9 cellular contexts compared by ENCODE assay signal in genomic region chr1:209769171-209769904, GRCh38. TPM values are rescaled to one million over a fixed set of nuclear protein-coding genes. Genes with fewer than 3 reads are reported as not detected.
DNase-seq lines count a peak whose midpoint lies in the region; ATAC-seq, FAIRE-seq and TF ChIP-seq lines count a peak whose summit lies in the region.
"Had no signal": no experiment of that assay in that cellular context is flagged by ENCODE, and none has a peak within 500 bp of the region (broad histone marks: within the 10 kb centered on the region; RNA-seq: fewer than 3 reads in every experiment).

No MANE protein-coding gene starts in this region.

- TF ChIP-seq EP300 in HepG2 (IDR thresholded peaks at IDR 0.05; ENCODE audit: low read depth in 2 of 2, low read length in 2 of 2): no peak
- no peak for TF ChIP-seq EP300 in HepG2 (CRISPR knock-in tag; IDR thresholded peaks at IDR 0.05; ENCODE audit: borderline replicate concordance)

- no peak for FAIRE-seq in HepG2 (lab: Jason Lieb, UNC)

- H3K79me2 ChIP-seq in HepG2 (ENCODE audit: insufficient read depth, low read length): no peaks in the 10 kb centered on the region

- H3K9me3 ChIP-seq in liver (ENCODE audit: control insufficient read depth in 4 of 4, low read length in 3 of 4): no peaks in the 10 kb centered on the region
- peaks cover 8% of the 10 kb centered on the region; the same call in 1 of the 2 replicates for H3K9me3 ChIP-seq in HepG2 (ENCODE audit: low read length)

- POLR2A ChIA-PET in HepG2 (lab: Yijun Ruan, JAX): no interaction called here

- H3K9ac ChIP-seq in liver (ENCODE audit: low read depth in 1 of 2, low read length in 2 of 2): no peak overlapping the region
- no peak overlapping the region for H3K9ac ChIP-seq in HepG2 (ENCODE audit: insufficient read depth, low read depth, low read length)

- no peaks in the 10 kb centered on the region for H4K20me1 ChIP-seq in HepG2 (ENCODE audit: insufficient read depth, low read length)

- no TSS peak for BruUV-seq in HepG2 (replicated peaks; lab: Mats Ljungman, UMichigan)

- peaks cover 0 to 1% (median 0%) of the 10 kb centered on the region in 4 donors for H3K4me1 ChIP-seq in liver (ENCODE audit: control insufficient read depth in 4 of 4, insufficient read depth in 4 of 4, low read length in 3 of 4)
- H3K4me1 ChIP-seq in HepG2 (ENCODE audit: insufficient read depth, low read length): no peaks in the 10 kb centered on the region

- no peak for DNase-seq in HepG2 (ENCODE audit: low spot score)
- DNase-seq in UCSD-AML1 (lab: John Stamatoyannopoulos, UW; ENCODE audit: unreplicated experiment): peak; percentile 75
- peak in 7 of 61 donors; percentile 5 to 39 (median 19) for DNase-seq in caudate nucleus (lab: John Stamatoyannopoulos, UW)
- DNase-seq in lung microvascular endothelial cell (ENCODE audit: low read depth in 2 of 2): peak; percentile 82 to 91
- peak; percentile 58 to 68 for DNase-seq in stimulated activated CD8-positive, alpha-beta memory T cell treated with anti-CD3 and anti-CD28 coated beads, Interleukin-2, amount 100 ng/mL, for 48 hours (ENCODE audit: low read depth in 2 of 2)
- DNase-seq in mesenteric fat pad (ENCODE audit: low spot score): no peak

- ATAC-seq in HepG2: no peak
- peak; percentile 60 for ATAC-seq in HG03439 (IDR thresholded peaks at IDR 0.05; ENCODE audit: unreplicated experiment)

- no peak for TF ChIP-seq POLR2A in HepG2 (IDR thresholded peaks at IDR 0.05; ENCODE audit: insufficient read depth in 1 of 2, low read depth in 2 of 2, low read length in 2 of 2)

- WGBS in liver: 62% methylated on average over 13 of the region's 13 CpGs
- 22% methylated on average over 10 of the region's 13 CpGs for WGBS in HepG2 (ENCODE audit: low lambda C conversion rate)

- CTCF ChIA-PET in HepG2 (lab: Yijun Ruan, JAX; ENCODE audit: low intra/inter-chr PET ratio, low total read pairs): no interaction called here

- TF ChIP-seq CTCF in liver (IDR thresholded peaks at IDR 0.05; ENCODE audit: low read depth, low read length, missing input control) (no peak), HepG2 (CRISPR knock-in tag; IDR thresholded peaks at IDR 0.05) (no peak)

- intact Hi-C loops in HepG2 (cut with micrococcal nuclease; ENCODE audit: unreplicated experiment): loop anchor here (1.0 kb wide), 1 partner anchor 21 kb away; no protein-coding TSS in a partner anchor

- H3K27ac ChIP-seq in liver (ENCODE audit: low read depth in 1 of 2, low read length in 2 of 2): peak overlapping the region; percentile 55 to 63
- H3K27ac ChIP-seq in HepG2 (ENCODE audit: extremely low read length, insufficient read depth, low read length): no peak overlapping the region
- H3K27ac ChIP-seq in caudate nucleus (ENCODE audit: low read depth, low read length): peak overlapping the region; percentile 39
- H3K27ac ChIP-seq: C4-2B had no signal

- H3K36me3 ChIP-seq in liver (ENCODE audit: control insufficient read depth in 4 of 4, insufficient read depth in 3 of 4, low read depth in 1 of 4, low read length in 3 of 4): no peaks in the 10 kb centered on the region
- H3K36me3 ChIP-seq in HepG2 (replicated peaks in 1 of 2; ENCODE audit: control insufficient read depth in 1 of 2, insufficient read depth in 2 of 2, low read length in 2 of 2): no peaks in the 10 kb centered on the region

- H3K27me3 ChIP-seq in liver (ENCODE audit: control insufficient read depth in 4 of 4, insufficient read depth in 4 of 4, low read length in 3 of 4) (no peaks in the 10 kb centered on the region), HepG2 (ENCODE audit: control insufficient read depth in 1 of 2, insufficient read depth in 2 of 2, low read length in 2 of 2) (peaks cover 1 to 6% of the 10 kb centered on the region in 2 experiments; a peak in 2 of 5 replicates)

- no peak overlapping the region for H2AFZ ChIP-seq in HepG2 (ENCODE audit: low read length)

- in situ Hi-C loops in HepG2 (cut with HindIII; ENCODE audit: extremely low pct_ligation_motif_present, low pct_unique_long_range_greater_than_20kb): no loop called here

- H3K4me3 ChIP-seq in liver (ENCODE audit: low read depth in 1 of 3, low read length in 3 of 3): peak overlapping the region in 1 of 3 donors; percentile 7
- H3K4me3 ChIP-seq in HepG2 (replicated peaks in 1 of 3; ENCODE audit: insufficient read depth in 1 of 3, low read depth in 2 of 3, low read length in 3 of 3): no peak overlapping the region

- no peak overlapping the region for H3K4me2 ChIP-seq in HepG2 (ENCODE audit: low read depth, low read length)

- TF ChIP-seq RAD21 in liver (IDR thresholded peaks at IDR 0.05) (no peak), HepG2 (CRISPR knock-in tag; IDR thresholded peaks at IDR 0.05) (no peak)

RNA-seq across cellular contexts. Expression of gene TRAF3IP3, which starts 13.5 kb away (rescaled TPM):
- total RNA-seq in liver (1 to 10 TPM; 2.4 to 3.4 TPM), HepG2 (2016; rRNA removed; fragmentation: Illumina TruSeq; extraction: Trizol) (not detected in 2 replicates), lung microvascular endothelial cell (not detected in 2 replicates), mesenteric fat pad (3.7 TPM)
- polyA plus RNA-seq in liver (1 to 10 TPM in 1 of 2 donors, under 1 TPM in 1; 0.87 to 2.0 TPM), HepG2 (2011; rRNA removed) (not detected in 2 replicates)
- not detected in 2 replicates for total RNA-seq in HepG2 (2016; cell fraction: cytosol; rRNA removed; fragmentation: Illumina TruSeq; extraction: Trizol; ENCODE audit: low read depth)
- total RNA-seq in HepG2 (2016; cell fraction: insoluble cytoplasmic fraction; rRNA removed; fragmentation: Illumina TruSeq; extraction: Trizol): not detected in 2 replicates
- not detected in 2 replicates for total RNA-seq in HepG2 (2016; cell fraction: membrane; rRNA removed; fragmentation: Illumina TruSeq; extraction: Trizol)
- not detected in 2 replicates for total RNA-seq in HepG2 (2016; cell fraction: nucleus; rRNA removed; fragmentation: Illumina TruSeq; extraction: Trizol)
- not detected in 2 replicates for polyA plus RNA-seq in HepG2 (2011; cell fraction: cytosol; rRNA removed)
- polyA plus RNA-seq in HepG2 (2011; cell fraction: nucleus; rRNA removed): 0.12 TPM in 1 of 2 replicates, not detected in the other
- 0.07 TPM in 1 of 2 replicates, not detected in the other for polyA plus RNA-seq in HepG2 (2012)
- polyA plus RNA-seq in HepG2 (2016; cell fraction: cytosol; fragmentation: Illumina TruSeq; extraction: Trizol; ENCODE audit: low read depth): not detected in 2 replicates
- polyA plus RNA-seq in HepG2 (2016; cell fraction: insoluble cytoplasmic fraction; fragmentation: Illumina TruSeq; extraction: Trizol; ENCODE audit: low read depth): not detected in 2 replicates
- not detected in 2 replicates for polyA plus RNA-seq in HepG2 (2016; cell fraction: membrane; fragmentation: Illumina TruSeq; extraction: Trizol; ENCODE audit: low read depth)
- not detected in 2 replicates for polyA plus RNA-seq in HepG2 (2016; cell fraction: nucleus; fragmentation: Illumina TruSeq; extraction: Trizol; ENCODE audit: insufficient read depth, low read depth)
- polyA minus RNA-seq in HepG2 (2011; rRNA and poly(A)+ RNA removed; ENCODE audit: low replicate concordance): not detected in 2 replicates
- polyA minus RNA-seq in HepG2 (2011; cell fraction: cytosol; rRNA and poly(A)+ RNA removed): not detected in 2 replicates
- not detected in 2 replicates for polyA minus RNA-seq in HepG2 (2011; cell fraction: nucleus; rRNA and poly(A)+ RNA removed)

RNA-seq across cellular contexts. Expression of gene C1orf74, which starts 15.0 kb away (rescaled TPM):
- total RNA-seq in liver (1 to 10 TPM; 1.2 to 1.8 TPM), HepG2 (2016; rRNA removed; fragmentation: Illumina TruSeq; extraction: Trizol) (0.71 and 0.98 TPM in 2 replicates), lung microvascular endothelial cell (1.4 and 1.5 TPM in 2 replicates), mesenteric fat pad (1.2 TPM)
- polyA plus RNA-seq in liver (under 1 TPM; 0.82 to 0.95 TPM), HepG2 (2011; rRNA removed) (0.33 and 0.40 TPM in 2 replicates)
- total RNA-seq in HepG2 (2016; cell fraction: cytosol; rRNA removed; fragmentation: Illumina TruSeq; extraction: Trizol; ENCODE audit: low read depth): 0.26 and 0.30 TPM in 2 replicates
- total RNA-seq in HepG2 (2016; cell fraction: insoluble cytoplasmic fraction; rRNA removed; fragmentation: Illumina TruSeq; extraction: Trizol): 1.0 and 1.1 TPM in 2 replicates
- total RNA-seq in HepG2 (2016; cell fraction: membrane; rRNA removed; fragmentation: Illumina TruSeq; extraction: Trizol): 0.38 and 0.71 TPM in 2 replicates
- total RNA-seq in HepG2 (2016; cell fraction: nucleus; rRNA removed; fragmentation: Illumina TruSeq; extraction: Trizol): 0.72 and 0.81 TPM in 2 replicates
- polyA plus RNA-seq in HepG2 (2011; cell fraction: cytosol; rRNA removed): 0.27 and 0.40 TPM in 2 replicates
- polyA plus RNA-seq in HepG2 (2011; cell fraction: nucleus; rRNA removed): 0.27 and 0.28 TPM in 2 replicates
- 0.37 and 0.51 TPM in 2 replicates for polyA plus RNA-seq in HepG2 (2012)
- polyA plus RNA-seq in HepG2 (2016; cell fraction: cytosol; fragmentation: Illumina TruSeq; extraction: Trizol; ENCODE audit: low read depth): 0.05 and 0.06 TPM in 2 replicates
- 0.51 and 0.69 TPM in 2 replicates for polyA plus RNA-seq in HepG2 (2016; cell fraction: insoluble cytoplasmic fraction; fragmentation: Illumina TruSeq; extraction: Trizol; ENCODE audit: low read depth)
- polyA plus RNA-seq in HepG2 (2016; cell fraction: membrane; fragmentation: Illumina TruSeq; extraction: Trizol; ENCODE audit: low read depth): 0.10 and 0.13 TPM in 2 replicates
- polyA plus RNA-seq in HepG2 (2016; cell fraction: nucleus; fragmentation: Illumina TruSeq; extraction: Trizol; ENCODE audit: insufficient read depth, low read depth): 0.37 and 0.45 TPM in 2 replicates
- polyA minus RNA-seq in HepG2 (2011; rRNA and poly(A)+ RNA removed; ENCODE audit: low replicate concordance): 0.56 and 3.8 TPM in 2 replicates
- 0.40 and 0.62 TPM in 2 replicates for polyA minus RNA-seq in HepG2 (2011; cell fraction: cytosol; rRNA and poly(A)+ RNA removed)
- 1.4 and 1.6 TPM in 2 replicates for polyA minus RNA-seq in HepG2 (2011; cell fraction: nucleus; rRNA and poly(A)+ RNA removed)

RNA-seq across cellular contexts. Expression of gene IRF6, which starts 36.6 kb away (rescaled TPM):
- 10 to 100 TPM in 1 of 2 donors, under 1 TPM in 1; 0.51 to 29.3 TPM for total RNA-seq in liver
- polyA plus RNA-seq in liver: 10 to 100 TPM; 11.0 to 17.5 TPM
- 0.02 TPM in 1 of 2 replicates, not detected in the other for total RNA-seq in HepG2 (2016; rRNA removed; fragmentation: Illumina TruSeq; extraction: Trizol)
- total RNA-seq in HepG2 (2016; cell fraction: cytosol; rRNA removed; fragmentation: Illumina TruSeq; extraction: Trizol; ENCODE audit: low read depth): not detected in 2 replicates
- not detected in 2 replicates for total RNA-seq in HepG2 (2016; cell fraction: insoluble cytoplasmic fraction; rRNA removed; fragmentation: Illumina TruSeq; extraction: Trizol)
- not detected in 2 replicates for total RNA-seq in HepG2 (2016; cell fraction: membrane; rRNA removed; fragmentation: Illumina TruSeq; extraction: Trizol)
- not detected in 2 replicates for total RNA-seq in HepG2 (2016; cell fraction: nucleus; rRNA removed; fragmentation: Illumina TruSeq; extraction: Trizol)
- 0.05 TPM in 1 of 2 replicates, not detected in the other for polyA plus RNA-seq in HepG2 (2011; rRNA removed)
- polyA plus RNA-seq in HepG2 (2011; cell fraction: cytosol; rRNA removed): 0.01 and 0.05 TPM in 2 replicates
- not detected in 2 replicates for polyA plus RNA-seq in HepG2 (2011; cell fraction: nucleus; rRNA removed)
- polyA plus RNA-seq in HepG2 (2012): not detected in 2 replicates
- not detected in 2 replicates for polyA plus RNA-seq in HepG2 (2016; cell fraction: cytosol; fragmentation: Illumina TruSeq; extraction: Trizol; ENCODE audit: low read depth)
- polyA plus RNA-seq in HepG2 (2016; cell fraction: insoluble cytoplasmic fraction; fragmentation: Illumina TruSeq; extraction: Trizol; ENCODE audit: low read depth): not detected in 2 replicates
- polyA plus RNA-seq in HepG2 (2016; cell fraction: membrane; fragmentation: Illumina TruSeq; extraction: Trizol; ENCODE audit: low read depth): not detected in 2 replicates
- not detected in 2 replicates for polyA plus RNA-seq in HepG2 (2016; cell fraction: nucleus; fragmentation: Illumina TruSeq; extraction: Trizol; ENCODE audit: insufficient read depth, low read depth)
- polyA minus RNA-seq in HepG2 (2011; rRNA and poly(A)+ RNA removed; ENCODE audit: low replicate concordance): 0.70 TPM in 1 of 2 replicates, not detected in the other
- not detected in 2 replicates for polyA minus RNA-seq in HepG2 (2011; cell fraction: cytosol; rRNA and poly(A)+ RNA removed)
- polyA minus RNA-seq in HepG2 (2011; cell fraction: nucleus; rRNA and poly(A)+ RNA removed): not detected in 2 replicates
- total RNA-seq in lung microvascular endothelial cell: under 0.01 and 1.5 TPM in 2 replicates
- total RNA-seq in mesenteric fat pad: 0.74 TPM

RNA-seq across cellular contexts. Expression of gene UTP25, which starts 58.4 kb away (rescaled TPM):
- 1 to 10 TPM; 2.4 to 7.7 TPM for total RNA-seq in liver
- 1 to 10 TPM; 2.8 to 3.3 TPM for polyA plus RNA-seq in liver
- total RNA-seq in HepG2 (2016; rRNA removed; fragmentation: Illumina TruSeq; extraction: Trizol): 5.7 and 6.6 TPM in 2 replicates
- 0.53 and 0.81 TPM in 2 replicates for total RNA-seq in HepG2 (2016; cell fraction: cytosol; rRNA removed; fragmentation: Illumina TruSeq; extraction: Trizol; ENCODE audit: low read depth)
- 5.6 and 6.7 TPM in 2 replicates for total RNA-seq in HepG2 (2016; cell fraction: insoluble cytoplasmic fraction; rRNA removed; fragmentation: Illumina TruSeq; extraction: Trizol)
- 1.3 and 1.5 TPM in 2 replicates for total RNA-seq in HepG2 (2016; cell fraction: membrane; rRNA removed; fragmentation: Illumina TruSeq; extraction: Trizol)
- 8.4 and 8.5 TPM in 2 replicates for total RNA-seq in HepG2 (2016; cell fraction: nucleus; rRNA removed; fragmentation: Illumina TruSeq; extraction: Trizol)
- 4.4 and 4.8 TPM in 2 replicates for polyA plus RNA-seq in HepG2 (2011; rRNA removed)
- polyA plus RNA-seq in HepG2 (2011; cell fraction: cytosol; rRNA removed): 2.2 and 3.6 TPM in 2 replicates
- polyA plus RNA-seq in HepG2 (2011; cell fraction: nucleus; rRNA removed): 4.4 and 4.6 TPM in 2 replicates
- polyA plus RNA-seq in HepG2 (2012): 3.8 and 4.2 TPM in 2 replicates
- polyA plus RNA-seq in HepG2 (2016; cell fraction: cytosol; fragmentation: Illumina TruSeq; extraction: Trizol; ENCODE audit: low read depth): 0.15 and 0.20 TPM in 2 replicates
- 5.4 and 5.9 TPM in 2 replicates for polyA plus RNA-seq in HepG2 (2016; cell fraction: insoluble cytoplasmic fraction; fragmentation: Illumina TruSeq; extraction: Trizol; ENCODE audit: low read depth)
- polyA plus RNA-seq in HepG2 (2016; cell fraction: membrane; fragmentation: Illumina TruSeq; extraction: Trizol; ENCODE audit: low read depth): 0.49 and 0.59 TPM in 2 replicates
- polyA plus RNA-seq in HepG2 (2016; cell fraction: nucleus; fragmentation: Illumina TruSeq; extraction: Trizol; ENCODE audit: insufficient read depth, low read depth): 4.6 and 5.1 TPM in 2 replicates
- 7.4 and 25.4 TPM in 2 replicates for polyA minus RNA-seq in HepG2 (2011; rRNA and poly(A)+ RNA removed; ENCODE audit: low replicate concordance)
- 2.7 and 4.1 TPM in 2 replicates for polyA minus RNA-seq in HepG2 (2011; cell fraction: cytosol; rRNA and poly(A)+ RNA removed)
- 24.7 and 28.3 TPM in 2 replicates for polyA minus RNA-seq in HepG2 (2011; cell fraction: nucleus; rRNA and poly(A)+ RNA removed)
- total RNA-seq in lung microvascular endothelial cell: 3.3 and 5.4 TPM in 2 replicates
- total RNA-seq in mesenteric fat pad: 7.3 TPM

Comparison
In these comparisons a context has a peak if more than half of its experiments do, and no peak if none do; other contexts are left out.
1. DNase-seq: peak in UCSD-AML1 (single experiment), lung microvascular endothelial cell (2 of 2) and stimulated activated CD8-positive, alpha-beta memory T cell treated with anti-CD3 and anti-CD28 coated beads, Interleukin-2, amount 100 ng/mL, for 48 hours (2 of 2); none in HepG2 (single experiment) and mesenteric fat pad (single experiment).